26 cellular contexts compared by ENCODE assay signal in genomic region chr2:132667716-132668115, GRCh38. TPM values are rescaled to one million over a fixed set of nuclear protein-coding genes. Genes with fewer than 3 reads are reported as not detected.
DNase-seq lines count a peak whose midpoint lies in the region; ATAC-seq and TF ChIP-seq lines count a peak whose summit lies in the region.
"Had no signal": no experiment of that assay in that cellular context is flagged by ENCODE, and none has a peak within 500 bp of the region (broad histone marks: within the 10 kb centered on the region; RNA-seq: fewer than 3 reads in every experiment).

No MANE protein-coding gene starts in this region.

- H3K4me1 ChIP-seq in PC-3 (ENCODE audit: insufficient read depth, low read length) = peaks cover 24% of the 10 kb centered on the region
- H3K4me1 ChIP-seq in endodermal cell (ENCODE audit: control insufficient read depth, insufficient read depth, low read length) = no peaks in the 10 kb centered on the region
- H3K4me1 ChIP-seq: prostate gland had no signal

- no peak overlapping the region for H3K27ac ChIP-seq in PC-3 (ENCODE audit: low read length)
- H3K27ac ChIP-seq in endodermal cell (ENCODE audit: low read depth, low read length) = no peak overlapping the region
- H3K27ac ChIP-seq: BLaER1 treated with 17β-estradiol and CSF1 and Interleukin-3, amounts not matched to agents 10 nM and 100 nM; left ventricle myocardium inferior; prostate gland; RWPE1; sigmoid colon; tibial artery had no signal

- H3K4me3 Mint-ChIP-seq in endodermal cell (no peak overlapping the region), nephron progenitor cell (peak overlapping the region; percentile 86)
- H3K4me3 Mint-ChIP-seq: T-helper 1 cell treated with Interleukin-12 subunit alpha and Interleukin-12 subunit beta and Interleukin-4 antibody, amounts not matched to agents 30 μg/mL and 1 μg/mL, for 36 hours had no signal

- CTCF ChIA-PET in PC-3 (lab: Charles Lee) = no interaction called here

- peak overlapping the region; percentile 98; the same call in 1 of the 2 replicates for H3K4me2 ChIP-seq in PC-3 (ENCODE audit: low read length)

- H3K79me2 ChIP-seq in PC-3 (ENCODE audit: low read length) = no peaks in the 10 kb centered on the region

- H3K9me3 ChIP-seq in PC-3 (ENCODE audit: low read length) = no peaks in the 10 kb centered on the region
- no peaks in the 10 kb centered on the region for H3K9me3 ChIP-seq in endodermal cell (ENCODE audit: control insufficient read depth, low read length)
- H3K9me3 ChIP-seq: left ventricle myocardium inferior, prostate gland, sigmoid colon, tibial artery had no signal

- peaks cover 8% of the 10 kb centered on the region for H3K4me1 Mint-ChIP-seq in endodermal cell
- peaks cover 70% of the 10 kb centered on the region for H3K4me1 Mint-ChIP-seq in nephron progenitor cell

- no peak overlapping the region for H2AFZ ChIP-seq in PC-3 (ENCODE audit: low read length)

- TF ChIP-seq CTCF in AG10803 (conservative IDR thresholded peaks at IDR 0.05; ENCODE audit: low read length) (no peak), PC-3 (conservative IDR thresholded peaks at IDR 0.05; ENCODE audit: low read depth, low read length) (no peak), endodermal cell (conservative IDR thresholded peaks at IDR 0.05) (no peak), nephron progenitor cell (IDR thresholded peaks at IDR 0.05) (no peak)

- H3K9me2 ChIP-seq in PC-3 (replicated peaks; ENCODE audit: low read length) = no peaks in the 10 kb centered on the region

- H3K36me3 ChIP-seq in PC-3 (ENCODE audit: low read depth, low read length) (no peaks in the 10 kb centered on the region), endodermal cell (ENCODE audit: control insufficient read depth, insufficient read depth, low read length) (peaks cover 15% of the 10 kb centered on the region)
- H3K36me3 ChIP-seq: BLaER1 treated with 17β-estradiol and CSF1 and Interleukin-3, amounts not matched to agents 10 nM and 100 nM; left ventricle myocardium inferior; prostate gland; sigmoid colon; tibial artery had no signal

- no peaks in the 10 kb centered on the region for H4K20me1 ChIP-seq in PC-3 (ENCODE audit: low read length)

- H3K36me3 Mint-ChIP-seq in endodermal cell (ENCODE audit: low read depth) (no peaks in the 10 kb centered on the region), nephron progenitor cell (ENCODE audit: low read depth) (no peaks in the 10 kb centered on the region)

- H3K27ac Mint-ChIP-seq in endodermal cell (no peak overlapping the region), nephron progenitor cell (no peak overlapping the region)
- H3K27ac Mint-ChIP-seq: T-helper 1 cell treated with Interleukin-12 subunit alpha and Interleukin-12 subunit beta and Interleukin-4 antibody, amounts not matched to agents 30 μg/mL and 1 μg/mL, for 36 hours had no signal

- ATAC-seq in PC-3 (no peak), GM21515 (IDR thresholded peaks at IDR 0.05; ENCODE audit: unreplicated experiment) (no peak)
- ATAC-seq: activated CD4-positive, CD25-positive, alpha-beta regulatory T cell treated with anti-CD3 and anti-CD28 coated beads, Interleukin-2, amount 50 U/mL, for 24 hours had no signal

- H3K27me3 Mint-ChIP-seq in endodermal cell (ENCODE audit: insufficient read depth) (peaks cover 67% of the 10 kb centered on the region), nephron progenitor cell (ENCODE audit: low read depth, poor library complexity) (peaks cover 43% of the 10 kb centered on the region)

- DNase-seq in AG10803 (ENCODE audit: low read depth) (peak; percentile 56), PC-3 (no peak), endodermal cell (no peak), nephron progenitor cell (no peak), GDM1 (lab: John Stamatoyannopoulos, UW) (no peak), superior temporal gyrus (ENCODE audit: extremely low spot score) (no peak), GM03348 (ENCODE audit: low spot score) (no peak)
- DNase-seq: activated CD4-positive, alpha-beta T cell treated with anti-CD3 and anti-CD28 coated beads, Interleukin-2, amount 50 U/mL, for 48 hours; activated naive CD4-positive, alpha-beta T cell treated with Interleukin-2 at 50 U/mL for 16 hours; GOT3; left ventricle myocardium inferior; mesenchymal stem cell; NCI-H187 treated with DMSO at 0.1 percent for 48 hours; NCI-H2171; occipital lobe; sigmoid colon; stimulated activated CD4-positive, alpha-beta T cell treated with anti-CD3 and anti-CD28 coated beads, Interleukin-12 subunit alpha, Interleukin-12 subunit beta, amount 100 ng/mL, for 4 hours; stimulated activated CD4-positive, alpha-beta T cell treated with anti-CD3 and anti-CD28 coated beads, Interleukin-4, amount 100 ng/mL, for 1 hour; tibial artery had no signal

- H3F3A ChIP-seq in PC-3 (ENCODE audit: low read length, unreplicated experiment) = no peaks in the 10 kb centered on the region

- H3K4me3 ChIP-seq in AG10803 (ENCODE audit: low read length) (no peak overlapping the region), PC-3 (ENCODE audit: low read length) (peak overlapping the region; percentile 78; the same call in 1 of the 2 replicates), endodermal cell (ENCODE audit: low read length) (peak overlapping the region; percentile 89)
- H3K4me3 ChIP-seq: left ventricle myocardium inferior, prostate gland, tibial artery had no signal

- BruUV-seq in PC-3 (replicated peaks; lab: Mats Ljungman, UMichigan) = TSS peak; percentile 20

- H3K9me3 Mint-ChIP-seq in endodermal cell = no peaks in the 10 kb centered on the region
- H3K9me3 Mint-ChIP-seq in nephron progenitor cell = no peaks in the 10 kb centered on the region
- H3K9me3 Mint-ChIP-seq: T-helper 1 cell treated with Interleukin-12 subunit alpha and Interleukin-12 subunit beta and Interleukin-4 antibody, amounts not matched to agents 30 μg/mL and 1 μg/mL, for 36 hours had no signal

- H3K27me3 ChIP-seq in PC-3 (ENCODE audit: low read length) = no peaks in the 10 kb centered on the region
- peaks cover 31% of the 10 kb centered on the region for H3K27me3 ChIP-seq in endodermal cell (ENCODE audit: control insufficient read depth, insufficient read depth, low read length, poor library complexity, severe bottlenecking)

- POLR2A ChIA-PET in PC-3 (lab: Charles Lee; ENCODE audit: unreplicated experiment) = interaction anchor here (0.6 kb wide), 1 partner anchor 499 kb away, joined by 3 read pairs; no protein-coding TSS in a partner anchor

- no peak overlapping the region for H3K9ac ChIP-seq in PC-3 (ENCODE audit: low read length)
- no peak overlapping the region for H3K9ac ChIP-seq in endodermal cell (ENCODE audit: extremely low read depth, low read length, poor library complexity, severe bottlenecking)
- H3K9ac ChIP-seq: BLaER1 treated with 17β-estradiol and CSF1 and Interleukin-3, amounts not matched to agents 10 nM and 100 nM had no signal

- intact Hi-C loops in PC-3 (cut with micrococcal nuclease) = no loop called here

- WGBS in endodermal cell (ENCODE audit: insufficient coverage in 1 of 2, insufficient read length in 1 of 2), 2 experiments = 90 to 100% methylated on average over 1 of the region's 1 CpG

RNA-seq across cellular contexts. Expression of gene LYPD1, which starts 2.3 kb away (rescaled TPM):
- total RNA-seq in PC-3 (2014; rRNA removed) = 16.1 and 18.7 TPM in 2 replicates
- total RNA-seq in endodermal cell = 1 to 10 TPM; 2.0 to 2.4 TPM
- polyA plus RNA-seq in endodermal cell (2013, experiment 1 of 2) = 39.1 TPM
- polyA plus RNA-seq in endodermal cell (2013, experiment 2 of 2) = 41.6 TPM
- total RNA-seq: HT-29, left ventricle myocardium inferior had no signal
